Comparison of ENCODE assay signal across 25 cellular contexts in the genomic region with DNA sequence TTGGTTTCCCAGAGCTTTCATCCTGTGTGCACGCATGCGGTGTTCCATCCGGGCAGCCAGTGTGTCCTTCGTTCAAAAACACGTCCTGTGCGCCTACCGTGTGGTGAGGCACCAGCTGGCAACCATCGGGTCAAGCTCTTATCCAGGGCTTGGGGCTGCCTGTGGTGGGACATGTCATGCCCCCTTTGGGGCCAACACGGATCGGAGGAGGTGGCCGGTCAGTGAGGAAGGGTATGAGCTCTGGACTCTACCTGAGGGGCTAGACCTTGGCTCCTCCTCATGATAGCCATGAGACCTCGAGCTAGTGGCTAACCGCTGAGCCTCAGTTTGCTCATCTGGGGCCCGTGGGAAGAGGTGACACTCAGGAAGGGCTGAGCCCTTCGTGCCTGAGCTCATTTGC.
"Had no signal": no experiment of that assay in that cellular context is flagged by ENCODE, and none has a peak within 500 bp of the region (broad histone marks: within the 10 kb centered on the region; RNA-seq: fewer than 3 reads in every experiment).

No MANE protein-coding gene starts in this region.

- H3K27ac Mint-ChIP-seq: activated CD4-positive, alpha-beta memory T cell treated with anti-CD3 and anti-CD28 coated beads, Interleukin-2, amount 10 ng/mL, durations not matched to agents 7 days and 5 days; activated CD4-positive, alpha-beta T cell treated with anti-CD3 and anti-CD28 coated beads, Interleukin-2, amount 10 ng/mL, durations not matched to agents 24 days and 14 days; T-helper 17 cell had no signal

- H3K27me3 ChIP-seq: brain microvascular endothelial cell, tibial nerve had no signal

- H3K4me3 ChIP-seq: left lung, psoas muscle, tibial nerve had no signal

- DNase-seq: activated CD4-positive, alpha-beta memory T cell treated with anti-CD3 and anti-CD28 coated beads, Interleukin-2, amount 10 ng/mL, durations not matched to agents 7 days and 5 days; activated CD4-positive, alpha-beta T cell treated with anti-CD3 and anti-CD28 coated beads, Interleukin-2, amount 10 ng/mL, durations not matched to agents 24 days and 14 days; activated CD4-positive, CD25-positive, alpha-beta regulatory T cell treated with anti-CD3 and anti-CD28 coated beads, Interleukin-2, amount 50 U/mL, for 72 hours; activated gamma-delta T cell treated with Interleukin-2 at 50 U/mL for 16 hours; activated naive CD4-positive, alpha-beta T cell treated with anti-CD3 and anti-CD28 coated beads, Interleukin-2, amount 50 U/mL, for 16 hours; amniotic stem cell; brain microvascular endothelial cell; caudate nucleus; foreskin fibroblast; head of caudate nucleus; hippocampal formation; kidney; left lung; mammary epithelial cell; nucleus accumbens; psoas muscle; stimulated activated CD4-positive, alpha-beta T cell treated with anti-CD3 and anti-CD28 coated beads, Interleukin-15, amount 100 ng/mL, for 24 hours; stimulated activated naive CD4-positive, alpha-beta T cell; T-helper 17 cell had no signal

- H3K9me3 ChIP-seq: left lung, psoas muscle, tibial nerve had no signal

- H3K27ac ChIP-seq: brain microvascular endothelial cell, left lung, parathyroid adenoma, psoas muscle, tibial nerve had no signal

- ATAC-seq: left lung, psoas muscle, SK-N-SH treated with all-trans-retinoic acid at 6 μM for 48 hours, T-helper 17 cell had no signal

- H3K36me3 ChIP-seq: brain microvascular endothelial cell, left lung, tibial nerve had no signal

- H3K9me3 Mint-ChIP-seq: activated CD4-positive, alpha-beta memory T cell treated with anti-CD3 and anti-CD28 coated beads, Interleukin-2, amount 10 ng/mL, durations not matched to agents 7 days and 5 days; activated CD4-positive, alpha-beta T cell treated with anti-CD3 and anti-CD28 coated beads, Interleukin-2, amount 10 ng/mL, durations not matched to agents 24 days and 14 days had no signal

- H3K4me3 Mint-ChIP-seq: activated CD4-positive, alpha-beta memory T cell treated with anti-CD3 and anti-CD28 coated beads, Interleukin-2, amount 10 ng/mL, durations not matched to agents 7 days and 5 days; activated CD4-positive, alpha-beta T cell treated with anti-CD3 and anti-CD28 coated beads, Interleukin-2, amount 10 ng/mL, durations not matched to agents 24 days and 14 days; T-helper 17 cell had no signal

- H3K4me1 ChIP-seq: left lung, parathyroid adenoma, psoas muscle had no signal

- FAIRE-seq: astrocyte, endothelial cell of umbilical vein, kidney, urothelium cell line had no signal
